13 cellular contexts compared by ENCODE assay signal in genomic region chr1:24991242-24992037, GRCh38.
DNase-seq lines count a peak whose midpoint lies in the region; ATAC-seq, FAIRE-seq and TF ChIP-seq lines count a peak whose summit lies in the region.
"Had no signal": no experiment of that assay in that cellular context is flagged by ENCODE, and none has a peak within 500 bp of the region (broad histone marks: within the 10 kb centered on the region; RNA-seq: fewer than 3 reads in every experiment).

No MANE protein-coding gene starts in this region.

- peaks cover 87% of the 10 kb centered on the region for H3K4me1 Mint-ChIP-seq in activated CD4-positive, alpha-beta T cell treated with anti-CD3 and anti-CD28 coated beads for 36 hours
- H3K4me1 Mint-ChIP-seq in stimulated activated effector memory CD8-positive, alpha-beta T cell treated with anti-CD3 and anti-CD28 coated beads, Interleukin-12 subunit alpha, Interleukin-12 subunit beta, amount 100 ng/mL, for 72 hours, result peaks cover 97% of the 10 kb centered on the region

- POLR2A ChIA-PET in activated CD4-positive, alpha-beta T cell treated with anti-CD3 and anti-CD28 coated beads for 36 hours (lab: Charles Lee), result interaction anchor here (0.9 kb wide), 1 partner anchor 18 kb away, joined by 4 read pairs; no protein-coding TSS in a partner anchor
- POLR2A ChIA-PET in Panc1 (lab: Charles Lee), result interaction anchor here (0.6 kb wide), 1 partner anchor 427 kb away, joined by 6 read pairs; no protein-coding TSS in a partner anchor

- CTCF ChIA-PET in activated CD4-positive, alpha-beta T cell treated with anti-CD3 and anti-CD28 coated beads for 36 hours (lab: Charles Lee), result interaction anchor here (0.7 to 2.3 kb wide), 7 partner anchors 9 to 781 kb away, joined by 3 to 7 read pairs (median 4); no protein-coding TSS in a partner anchor
- CTCF ChIA-PET in Panc1 (lab: Charles Lee), result interaction anchor here (1.1 kb wide), 1 partner anchor 49 kb away, joined by 5 read pairs; no protein-coding TSS in a partner anchor

- DNase-seq in activated CD4-positive, alpha-beta T cell treated with anti-CD3 and anti-CD28 coated beads for 36 hours, result peak; percentile 77
- no peak for DNase-seq in activated CD4-positive, alpha-beta T cell treated with anti-CD3 and anti-CD28 coated beads, Interleukin-2, amount 50 U/mL, for 4 hours
- DNase-seq in Panc1 (ENCODE audit: low read depth, low spot score) (no peak), bronchial epithelial cell (ENCODE audit: low read depth) (no peak), cerebellum (ENCODE audit: low spot score) (no peak), NCI-H187 (lab: John Stamatoyannopoulos, UW) (no peak), HUDEP-2 (lab: John Stamatoyannopoulos, UW; ENCODE audit: unreplicated experiment in 76 of 76) (no peak)
- DNase-seq in stimulated activated effector memory CD8-positive, alpha-beta T cell treated with anti-CD3 and anti-CD28 coated beads, Interleukin-12 subunit alpha, Interleukin-12 subunit beta, amount 100 ng/mL, for 72 hours (ENCODE audit: low spot score in 2 of 2), result peak in 1 of 2 donors; percentile 69
- DNase-seq: amygdala, NCI-H2081 treated with DMSO at 0.1 percent for 48 hours, OCI-M1 had no signal

- peak; percentile 73 for ATAC-seq in activated CD4-positive, alpha-beta T cell treated with anti-CD3 and anti-CD28 coated beads for 36 hours
- 0 out of 2 replicates have a peak, but pooled peaks have one; percentile 59 for ATAC-seq in Panc1
- ATAC-seq in stimulated activated effector memory CD8-positive, alpha-beta T cell treated with anti-CD3 and anti-CD28 coated beads, Interleukin-12 subunit alpha, Interleukin-12 subunit beta, amount 100 ng/mL, for 72 hours, result peak; percentile 84

- H3K27ac ChIP-seq in Panc1 (ENCODE audit: low read length), result no peak overlapping the region
- H3K27ac ChIP-seq: A549 had no signal

- H3K36me3 Mint-ChIP-seq in activated CD4-positive, alpha-beta T cell treated with anti-CD3 and anti-CD28 coated beads for 36 hours (ENCODE audit: low read depth), result peaks cover 5% of the 10 kb centered on the region
- peaks cover 14% of the 10 kb centered on the region for H3K36me3 Mint-ChIP-seq in stimulated activated effector memory CD8-positive, alpha-beta T cell treated with anti-CD3 and anti-CD28 coated beads, Interleukin-12 subunit alpha, Interleukin-12 subunit beta, amount 100 ng/mL, for 72 hours

- H3K4me3 ChIP-seq in Panc1 (ENCODE audit: low read depth in 2 of 2, low read length in 2 of 2) (no peak overlapping the region), bronchial epithelial cell (ENCODE audit: low read depth, low read length) (no peak overlapping the region)
- H3K4me3 ChIP-seq: A549 had no signal

- H3K9me3 ChIP-seq in Panc1 (ENCODE audit: control insufficient read depth, insufficient read depth, low read depth, low read length), result no peaks in the 10 kb centered on the region
- H3K9me3 ChIP-seq: A549 had no signal

- peaks cover 2% of the 10 kb centered on the region for H3K9me3 Mint-ChIP-seq in activated CD4-positive, alpha-beta T cell treated with anti-CD3 and anti-CD28 coated beads for 36 hours (ENCODE audit: low read depth)
- H3K9me3 Mint-ChIP-seq in stimulated activated effector memory CD8-positive, alpha-beta T cell treated with anti-CD3 and anti-CD28 coated beads, Interleukin-12 subunit alpha, Interleukin-12 subunit beta, amount 100 ng/mL, for 72 hours, result no peaks in the 10 kb centered on the region

- intact Hi-C loops in activated CD4-positive, alpha-beta T cell treated with anti-CD3 and anti-CD28 coated beads for 36 hours (cut with DNase I, micrococcal nuclease), result loop anchor here (1.0 to 2.0 kb wide), 5 partner anchors 25 to 39 kb away; no protein-coding TSS in a partner anchor
- intact Hi-C loops in Panc1 (cut with micrococcal nuclease; ENCODE audit: unreplicated experiment), result no loop called here

- H3K4me3 Mint-ChIP-seq in activated CD4-positive, alpha-beta T cell treated with anti-CD3 and anti-CD28 coated beads for 36 hours, result peak overlapping the region; percentile 50
- H3K4me3 Mint-ChIP-seq in stimulated activated effector memory CD8-positive, alpha-beta T cell treated with anti-CD3 and anti-CD28 coated beads, Interleukin-12 subunit alpha, Interleukin-12 subunit beta, amount 100 ng/mL, for 72 hours, result peak overlapping the region; percentile 69

- in situ Hi-C loops in Panc1 (cut with HindIII; ENCODE audit: low pct_unique_long_range_greater_than_20kb, low sequenced_read_pairs), result no loop called here

- H3K4me1 ChIP-seq in Panc1 (ENCODE audit: control insufficient read depth, insufficient read depth, low read length), result no peaks in the 10 kb centered on the region
- H3K4me1 ChIP-seq: A549 had no signal

- no peaks in the 10 kb centered on the region for H3K36me3 ChIP-seq in Panc1 (ENCODE audit: control insufficient read depth, insufficient read depth, low read length)
- no peaks in the 10 kb centered on the region for H3K36me3 ChIP-seq in bronchial epithelial cell (ENCODE audit: control insufficient read depth, insufficient read depth, low read length)

- H3K27me3 Mint-ChIP-seq in activated CD4-positive, alpha-beta T cell treated with anti-CD3 and anti-CD28 coated beads for 36 hours, result no peaks in the 10 kb centered on the region

- BruUV-seq in Panc1 (replicated peaks; lab: Mats Ljungman, UMichigan), result no TSS peak

- H3K27me3 ChIP-seq in Panc1 (ENCODE audit: control insufficient read depth, insufficient read depth, low read length) (no peaks in the 10 kb centered on the region), bronchial epithelial cell (ENCODE audit: control insufficient read depth, insufficient read depth, low read length) (peaks cover 2% of the 10 kb centered on the region)

- TF ChIP-seq CTCF in Panc1 (IDR thresholded peaks at IDR 0.05), result no peak
- no peak for TF ChIP-seq CTCF in bronchial epithelial cell (IDR thresholded peaks at IDR 0.05; ENCODE audit: insufficient read depth, low read length, severe bottlenecking)

- FAIRE-seq in bronchial epithelial cell (lab: Jason Lieb, UNC), result peak; percentile 50
- FAIRE-seq: A549, TTC549 had no signal

- peak overlapping the region; percentile 100 for H3K27ac Mint-ChIP-seq in activated CD4-positive, alpha-beta T cell treated with anti-CD3 and anti-CD28 coated beads for 36 hours
- peak overlapping the region; percentile 96 for H3K27ac Mint-ChIP-seq in stimulated activated effector memory CD8-positive, alpha-beta T cell treated with anti-CD3 and anti-CD28 coated beads, Interleukin-12 subunit alpha, Interleukin-12 subunit beta, amount 100 ng/mL, for 72 hours
